11 cellular contexts compared by ENCODE assay signal in the genomic region with DNA sequence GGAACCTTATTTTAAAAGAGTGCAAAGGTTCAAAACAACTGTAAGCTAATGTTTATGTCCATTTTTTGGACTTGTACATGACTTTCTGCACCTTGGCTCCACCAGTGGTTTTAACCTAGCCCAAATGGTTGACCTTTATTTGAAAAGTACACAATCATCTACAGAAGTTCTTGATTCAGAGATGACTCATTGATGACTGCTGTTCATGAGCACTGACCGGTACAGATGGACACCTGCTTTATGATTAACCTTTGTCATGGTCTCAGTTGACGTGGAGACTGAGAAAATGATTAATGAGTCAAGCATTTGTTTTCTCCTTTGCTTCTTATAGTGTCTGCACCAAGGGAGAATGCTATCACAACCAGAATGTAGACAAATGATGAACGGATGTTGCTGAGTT. TPM values are rescaled to one million over a fixed set of nuclear protein-coding genes. Genes with fewer than 3 reads are reported as not detected.
DNase-seq lines count a peak whose midpoint lies in the region; ATAC-seq, FAIRE-seq and TF ChIP-seq lines count a peak whose summit lies in the region.
"Had no signal": no experiment of that assay in that cellular context is flagged by ENCODE, and none has a peak within 500 bp of the region (broad histone marks: within the 10 kb centered on the region; RNA-seq: fewer than 3 reads in every experiment).

No MANE protein-coding gene starts in this region.

- H3K36me3 ChIP-seq in bronchial epithelial cell (ENCODE audit: control insufficient read depth, insufficient read depth, low read length) (no peaks in the 10 kb centered on the region), colonic mucosa (no peaks in the 10 kb centered on the region), transverse colon (no peaks in the 10 kb centered on the region)

- H3K4me3 Mint-ChIP-seq in T-helper 2 cell treated with Interferon-gamma antibody and Interleukin-4, amounts not matched to agents 5 μg/mL and 100 μg/mL, for 36 hours, result no peak overlapping the region
- H3K4me3 Mint-ChIP-seq: activated naive CD8-positive, alpha-beta T cell; CD4-positive, CD25-positive, alpha-beta regulatory T cell had no signal

- no peaks in the 10 kb centered on the region for H3K9me3 ChIP-seq in colonic mucosa
- no peaks in the 10 kb centered on the region for H3K9me3 ChIP-seq in transverse colon

- no peak for TF ChIP-seq CTCF in GM10248 (IDR thresholded peaks at IDR 0.05; ENCODE audit: control extremely low read depth, extremely low read depth, low read depth, missing control alignments)
- TF ChIP-seq CTCF in bronchial epithelial cell (IDR thresholded peaks at IDR 0.05; ENCODE audit: insufficient read depth, low read length, severe bottlenecking), result no peak
- TF ChIP-seq CTCF in colonic mucosa (IDR thresholded peaks at IDR 0.05), result no peak
- TF ChIP-seq CTCF in transverse colon (IDR thresholded peaks at IDR 0.05), result no peak

- H3K9me3 Mint-ChIP-seq in T-helper 2 cell treated with Interferon-gamma antibody and Interleukin-4, amounts not matched to agents 5 μg/mL and 100 μg/mL, for 36 hours, result no peaks in the 10 kb centered on the region
- H3K9me3 Mint-ChIP-seq: CD4-positive, CD25-positive, alpha-beta regulatory T cell had no signal

- 59 to 74% methylated on average over 3 of the region's 3 CpGs for WGBS in transverse colon (ENCODE audit: low coverage in 1 of 2), 2 donors

- H3K4me1 Mint-ChIP-seq in T-helper 2 cell treated with Interferon-gamma antibody and Interleukin-4, amounts not matched to agents 5 μg/mL and 100 μg/mL, for 36 hours (ENCODE audit: low read depth), result no peaks in the 10 kb centered on the region
- H3K4me1 Mint-ChIP-seq: CD4-positive, CD25-positive, alpha-beta regulatory T cell had no signal

- H3K9ac ChIP-seq in colonic mucosa (ENCODE audit: low read depth in 2 of 2, low read length in 2 of 2), result no peak overlapping the region

- H3K4me1 ChIP-seq in colonic mucosa, result no peaks in the 10 kb centered on the region
- H3K4me1 ChIP-seq in transverse colon, result no peaks in the 10 kb centered on the region

- FAIRE-seq in bronchial epithelial cell (lab: Jason Lieb, UNC), result peak; percentile 66

- H3K27me3 Mint-ChIP-seq in T-helper 2 cell treated with Interferon-gamma antibody and Interleukin-4, amounts not matched to agents 5 μg/mL and 100 μg/mL, for 36 hours (ENCODE audit: low read depth), result no peaks in the 10 kb centered on the region

- TF ChIP-seq EP300 in transverse colon (IDR thresholded peaks at IDR 0.05; ENCODE audit: low read depth), result no peak

- POLR2A ChIA-PET in GM10248 (lab: Yijun Ruan, JAX), result no interaction called here

- peak; percentile 32 for DNase-seq in GM10248 (ENCODE audit: extremely low spot score)
- DNase-seq in bronchial epithelial cell (ENCODE audit: low read depth), result peak; percentile 50
- DNase-seq in T-helper 2 cell treated with Interferon-gamma antibody and Interleukin-4, amounts not matched to agents 5 μg/mL and 100 μg/mL, for 36 hours (ENCODE audit: low spot score), result no peak
- DNase-seq in colonic mucosa, result no peak
- DNase-seq in foreskin melanocyte, result no peak
- no peak for DNase-seq in transverse colon
- DNase-seq: CD4-positive, CD25-positive, alpha-beta regulatory T cell; NCI-H2029 treated with DMSO at 0.1 percent for 48 hours had no signal

- ATAC-seq in GM21447 (IDR thresholded peaks at IDR 0.05; ENCODE audit: unreplicated experiment) (peak; percentile 93), HG03342 (IDR thresholded peaks at IDR 0.05; ENCODE audit: unreplicated experiment) (peak; percentile 87)

- TF ChIP-seq POLR2A in transverse colon (IDR thresholded peaks at IDR 0.05), result no peak

- in situ Hi-C loops in transverse colon (cut with MboI; ENCODE audit: low pct_ligation_motif_present in 1 of 4, low pct_unique_long_range_greater_than_20kb in 1 of 4, low sequenced_read_pairs in 3 of 4), result no loop called here

- no peaks in the 10 kb centered on the region for H3K27me3 ChIP-seq in bronchial epithelial cell (ENCODE audit: control insufficient read depth, insufficient read depth, low read length)
- H3K27me3 ChIP-seq in colonic mucosa, result no peaks in the 10 kb centered on the region
- H3K27me3 ChIP-seq in transverse colon, result no peaks in the 10 kb centered on the region

- no peak overlapping the region for H3K27ac ChIP-seq in colonic mucosa
- no peak overlapping the region for H3K27ac ChIP-seq in transverse colon

- no peaks in the 10 kb centered on the region for H3K36me3 Mint-ChIP-seq in T-helper 2 cell treated with Interferon-gamma antibody and Interleukin-4, amounts not matched to agents 5 μg/mL and 100 μg/mL, for 36 hours (ENCODE audit: low read depth)
- H3K36me3 Mint-ChIP-seq: CD4-positive, CD25-positive, alpha-beta regulatory T cell had no signal

- no peak overlapping the region for H3K27ac Mint-ChIP-seq in T-helper 2 cell treated with Interferon-gamma antibody and Interleukin-4, amounts not matched to agents 5 μg/mL and 100 μg/mL, for 36 hours
- H3K27ac Mint-ChIP-seq: activated naive CD8-positive, alpha-beta T cell; CD4-positive, CD25-positive, alpha-beta regulatory T cell had no signal

- H3K4me3 ChIP-seq in bronchial epithelial cell (ENCODE audit: low read depth, low read length), result no peak overlapping the region
- no peak overlapping the region for H3K4me3 ChIP-seq in colonic mucosa
- H3K4me3 ChIP-seq in transverse colon, result no peak overlapping the region

- CTCF ChIA-PET in GM10248 (lab: Yijun Ruan, JAX), result no interaction called here

- intact Hi-C loops in colonic mucosa (cut with DNase I), result no loop called here
- intact Hi-C loops in transverse colon (cut with DNase I; ENCODE audit: low total_unique reads), result no loop called here

RNA-seq across cellular contexts. Expression of a gene that starts 55.7 kb away (rescaled TPM):
- 16.1 and 25.5 TPM in 2 replicates for total RNA-seq in bronchial epithelial cell
- total RNA-seq in colonic mucosa, result 10 to 100 TPM; 14.1 to 20.5 TPM
- total RNA-seq in transverse colon, result 10 to 100 TPM; 14.3 to 23.2 (median 19.1) TPM

Comparison
In these comparisons a context has a peak if more than half of its experiments do, and no peak if none do; other contexts are left out.
1. DNase-seq: peak in GM10248 (single experiment) and bronchial epithelial cell (single experiment); none in T-helper 2 cell treated with Interferon-gamma antibody and Interleukin-4, amounts not matched to agents 5 μg/mL and 100 μg/mL, for 36 hours (single experiment), colonic mucosa (single experiment), foreskin melanocyte (single experiment) and transverse colon (single experiment).